In the genomic region with DNA sequence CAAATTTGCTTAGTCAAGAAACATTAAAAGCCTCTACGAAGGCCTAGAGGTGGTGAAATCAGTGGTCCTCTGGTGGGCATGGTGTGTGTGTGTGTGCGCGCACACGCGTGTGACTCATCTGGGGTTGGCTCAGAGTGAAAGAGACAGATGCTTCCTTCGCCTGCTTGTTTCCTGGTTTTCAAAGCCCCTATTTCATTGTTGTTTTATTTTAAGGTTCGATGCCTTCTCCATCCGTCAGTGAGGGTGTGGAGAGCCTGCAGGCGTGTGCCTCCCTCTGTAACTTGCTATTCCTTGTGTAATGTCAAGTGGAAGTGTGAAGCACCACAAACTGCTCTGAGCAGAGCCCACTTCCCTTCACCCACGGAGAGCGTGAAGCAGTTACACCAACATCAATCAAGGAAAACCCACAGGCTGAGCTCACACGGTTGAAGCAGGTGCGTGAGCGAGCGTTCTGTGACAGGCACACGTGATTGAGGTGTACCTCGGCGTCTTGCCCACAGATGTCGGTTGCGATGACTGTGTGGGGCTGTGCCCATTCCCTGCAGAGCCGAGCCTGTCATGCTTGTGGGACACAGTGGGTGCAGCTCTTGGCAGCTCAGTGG, we compare ENCODE assay signal across 8 cellular contexts.
DNase-seq lines count a peak whose midpoint lies in the region; ATAC-seq and TF ChIP-seq lines count a peak whose summit lies in the region.

No MANE protein-coding gene starts in this region.

- H3K9me3 ChIP-seq in CD4-positive, alpha-beta T cell (ENCODE audit: control insufficient read depth, low read length) = no peaks in the 10 kb centered on the region
- no peaks in the 10 kb centered on the region for H3K9me3 ChIP-seq in spleen

- 20 to 41% (median 27%) methylated on average over 14 to 21 of the region's 21 CpGs for WGBS in spleen, 5 donors

- peak overlapping the region; percentile 65 for H3K27ac Mint-ChIP-seq in CD4-positive, alpha-beta T cell
- no peak overlapping the region for H3K27ac Mint-ChIP-seq in activated T-helper 17 cell treated with anti-CD3 and anti-CD28 coated beads, Interleukin-2, amount 50 U/mL, for 72 hours

- no peak for TF ChIP-seq CTCF in CD4-positive, alpha-beta T cell (IDR thresholded peaks at IDR 0.05)
- TF ChIP-seq CTCF in spleen (IDR thresholded peaks at IDR 0.05 in 8 of 11, conservative IDR thresholded peaks at IDR 0.05 in 3 of 11) = no peak
- TF ChIP-seq CTCF in RWPE1 (conservative IDR thresholded peaks at IDR 0.05; ENCODE audit: low read depth) = no peak

- H3K4me1 ChIP-seq in spleen = peaks cover 0 to 12% (median 0%) of the 10 kb centered on the region in 6 donors

- intact Hi-C loops in CD4-positive, alpha-beta T cell (cut with DNase I, micrococcal nuclease) = loop anchor here in 1 of 2 experiments (2.0 to 5.0 kb wide), 3 partner anchors 18 to 84 kb away; no protein-coding TSS in a partner anchor
- intact Hi-C loops in spleen (cut with DNase I; ENCODE audit: low total_unique reads) = no loop called here

- no peaks in the 10 kb centered on the region for H3K36me3 Mint-ChIP-seq in CD4-positive, alpha-beta T cell (ENCODE audit: low read depth)
- no peaks in the 10 kb centered on the region for H3K36me3 Mint-ChIP-seq in activated T-helper 17 cell treated with anti-CD3 and anti-CD28 coated beads, Interleukin-2, amount 50 U/mL, for 72 hours (ENCODE audit: low read depth)

- no peak overlapping the region for H3K27ac ChIP-seq in CD4-positive, alpha-beta T cell (ENCODE audit: low read depth, low read length)
- no peak overlapping the region for H3K27ac ChIP-seq in spleen
- no peak overlapping the region for H3K27ac ChIP-seq in RWPE1

- no peak for TF ChIP-seq POLR2A in spleen (IDR thresholded peaks at IDR 0.05)

- peak overlapping the region; percentile 56 for H3K4me3 Mint-ChIP-seq in CD4-positive, alpha-beta T cell
- H3K4me3 Mint-ChIP-seq in activated T-helper 17 cell treated with anti-CD3 and anti-CD28 coated beads, Interleukin-2, amount 50 U/mL, for 72 hours = peak overlapping the region; percentile 28

- POLR2A ChIA-PET in CD4-positive, alpha-beta T cell (lab: Charles Lee) = interaction anchor here (0.7 kb wide), 1 partner anchor 113 kb away, joined by 3 read pairs; no protein-coding TSS in a partner anchor
- POLR2A ChIA-PET in RWPE1 (lab: Yijun Ruan, JAX; ENCODE audit: low non-redundant PET) = no interaction called here

- H3K27me3 Mint-ChIP-seq in CD4-positive, alpha-beta T cell = no peaks in the 10 kb centered on the region
- H3K27me3 Mint-ChIP-seq in activated T-helper 17 cell treated with anti-CD3 and anti-CD28 coated beads, Interleukin-2, amount 50 U/mL, for 72 hours = peaks cover 12% of the 10 kb centered on the region

- no peaks in the 10 kb centered on the region for H3K36me3 ChIP-seq in spleen

- CTCF ChIA-PET in CD4-positive, alpha-beta T cell (lab: Charles Lee) = no interaction called here
- CTCF ChIA-PET in RWPE1 (lab: Yijun Ruan, JAX) = no interaction called here

- peak overlapping the region in 1 of 8 donors; percentile 17 for H3K4me3 ChIP-seq in spleen

- H3K4me1 Mint-ChIP-seq in CD4-positive, alpha-beta T cell (ENCODE audit: low read depth) = peaks cover 19% of the 10 kb centered on the region
- H3K4me1 Mint-ChIP-seq in activated T-helper 17 cell treated with anti-CD3 and anti-CD28 coated beads, Interleukin-2, amount 50 U/mL, for 72 hours = peaks cover 3% of the 10 kb centered on the region

- peak; percentile 89 for ATAC-seq in CD4-positive, alpha-beta T cell (ENCODE audit: poor library complexity)
- ATAC-seq in GM19468 (IDR thresholded peaks at IDR 0.05; ENCODE audit: extremely low read depth, unreplicated experiment) (peak; percentile 67), HG03575 (IDR thresholded peaks at IDR 0.05; ENCODE audit: extremely low read depth, insufficient number of reproducible peaks, low FRiP score, unreplicated experiment) (peak; percentile 34)
- ATAC-seq in activated T-helper 17 cell treated with anti-CD3 and anti-CD28 coated beads, Interleukin-2, amount 50 U/mL, for 72 hours (replicated peaks) = peak; percentile 78

- no peaks in the 10 kb centered on the region for H3K27me3 ChIP-seq in CD4-positive, alpha-beta T cell (ENCODE audit: control insufficient read depth, insufficient read depth, low read length)
- H3K27me3 ChIP-seq in spleen (replicated peaks in 1 of 7) = no peaks in the 10 kb centered on the region

- no peaks in the 10 kb centered on the region for H3K9me3 Mint-ChIP-seq in CD4-positive, alpha-beta T cell
- peaks cover 9% of the 10 kb centered on the region for H3K9me3 Mint-ChIP-seq in activated T-helper 17 cell treated with anti-CD3 and anti-CD28 coated beads, Interleukin-2, amount 50 U/mL, for 72 hours

- DNase-seq in CD4-positive, alpha-beta T cell = peak in 6 of 10 experiments; percentile 1 to 76 (median 34)
- DNase-seq in spleen (peak; percentile 74), NCI-H345 (lab: John Stamatoyannopoulos, UW) (no peak), NCI-H82 treated with DMSO at 0.1 percent for 48 hours (lab: John Stamatoyannopoulos, UW; ENCODE audit: unreplicated experiment) (no peak), RWPE1 (ENCODE audit: low spot score) (no peak)

Comparison
In these comparisons a context has a peak if more than half of its experiments do, and no peak if none do; other contexts are left out.
1. ATAC-seq: peak in every context shown above with its lines; median percentile 89 in CD4-positive, alpha-beta T cell; 78 in activated T-helper 17 cell treated with anti-CD3 and anti-CD28 coated beads, Interleukin-2, amount 50 U/mL, for 72 hours; 67 in GM19468; 34 in HG03575.
2. DNase-seq: peak in CD4-positive, alpha-beta T cell (6 of 10) and spleen (single experiment); none in NCI-H345 (single experiment), NCI-H82 treated with DMSO at 0.1 percent for 48 hours (single experiment) and RWPE1 (single experiment).